ENCODE assay signal across 1 cellular context in genomic region chr6:111984081-111984480, GRCh38.
TF ChIP-seq lines count a peak whose summit lies in the region.

No MANE protein-coding gene starts in this region.

TF ChIP-seq in HepG2, 621 proteins besides CTCF, POLR2A, EP300 and RAD21:
- TF ChIP-seq ZNF276 (CRISPR knock-in tag; IDR thresholded peaks at IDR 0.05; ENCODE audit: low read depth) (no peak), SRF (IDR thresholded peaks at IDR 0.05; ENCODE audit: low read depth, low read length) (no peak), ZFP82 (CRISPR knock-in tag; IDR thresholded peaks at IDR 0.05; ENCODE audit: borderline replicate concordance) (no peak), RARG (CRISPR knock-in tag; IDR thresholded peaks at IDR 0.05; ENCODE audit: low read depth) (no peak), NAIF1 (CRISPR knock-in tag; IDR thresholded peaks at IDR 0.05; ENCODE audit: borderline replicate concordance) (no peak), ZBTB21 (CRISPR knock-in tag; IDR thresholded peaks at IDR 0.05) (no peak), NFKBIZ (CRISPR knock-in tag; IDR thresholded peaks at IDR 0.05) (no peak), HMGA1 (CRISPR knock-in tag; conservative IDR thresholded peaks at IDR 0.05) (no peak), PRMT3 (CRISPR knock-in tag; IDR thresholded peaks at IDR 0.05; ENCODE audit: borderline replicate concordance, low read depth) (no peak), EHMT2 (IDR thresholded peaks at IDR 0.05; ENCODE audit: borderline replicate concordance, low read depth, low read length) (no peak), ZNF446 (CRISPR knock-in tag; IDR thresholded peaks at IDR 0.05) (no peak)
- TF ChIP-seq, protein P1, sequence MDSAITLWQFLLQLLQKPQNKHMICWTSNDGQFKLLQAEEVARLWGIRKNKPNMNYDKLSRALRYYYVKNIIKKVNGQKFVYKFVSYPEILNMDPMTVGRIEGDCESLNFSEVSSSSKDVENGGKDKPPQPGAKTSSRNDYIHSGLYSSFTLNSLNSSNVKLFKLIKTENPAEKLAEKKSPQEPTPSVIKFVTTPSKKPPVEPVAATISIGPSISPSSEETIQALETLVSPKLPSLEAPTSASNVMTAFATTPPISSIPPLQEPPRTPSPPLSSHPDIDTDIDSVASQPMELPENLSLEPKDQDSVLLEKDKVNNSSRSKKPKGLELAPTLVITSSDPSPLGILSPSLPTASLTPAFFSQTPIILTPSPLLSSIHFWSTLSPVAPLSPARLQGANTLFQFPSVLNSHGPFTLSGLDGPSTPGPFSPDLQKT (CRISPR knock-in tag; IDR thresholded peaks at IDR 0.05; ENCODE audit: borderline replicate concordance): no peak
- TF ChIP-seq, protein P2, sequence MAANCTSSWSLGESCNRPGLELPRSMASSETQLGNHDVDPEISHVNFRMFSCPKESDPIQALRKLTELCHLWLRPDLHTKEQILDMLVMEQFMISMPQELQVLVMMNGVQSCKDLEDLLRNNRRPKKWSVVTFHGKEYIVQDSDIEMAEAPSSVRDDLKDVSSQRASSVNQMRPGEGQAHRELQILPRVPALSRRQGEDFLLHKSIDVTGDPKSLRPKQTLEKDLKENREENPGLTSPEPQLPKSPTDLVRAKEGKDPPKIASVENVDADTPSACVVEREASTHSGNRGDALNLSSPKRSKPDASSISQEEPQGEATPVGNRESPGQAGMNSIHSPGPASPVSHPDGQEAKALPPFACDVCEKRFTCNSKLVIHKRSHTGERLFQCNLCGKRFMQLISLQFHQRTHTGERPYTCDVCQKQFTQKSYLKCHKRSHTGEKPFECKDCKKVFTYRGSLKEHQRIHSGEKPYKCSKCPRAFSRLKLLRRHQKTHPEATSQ (CRISPR knock-in tag; IDR thresholded peaks at IDR 0.05; ENCODE audit: borderline replicate concordance): no peak
TF ChIP-seq in HepG2: peak in this region for 0.
